4 cellular contexts compared by ENCODE assay signal in the genomic region with DNA sequence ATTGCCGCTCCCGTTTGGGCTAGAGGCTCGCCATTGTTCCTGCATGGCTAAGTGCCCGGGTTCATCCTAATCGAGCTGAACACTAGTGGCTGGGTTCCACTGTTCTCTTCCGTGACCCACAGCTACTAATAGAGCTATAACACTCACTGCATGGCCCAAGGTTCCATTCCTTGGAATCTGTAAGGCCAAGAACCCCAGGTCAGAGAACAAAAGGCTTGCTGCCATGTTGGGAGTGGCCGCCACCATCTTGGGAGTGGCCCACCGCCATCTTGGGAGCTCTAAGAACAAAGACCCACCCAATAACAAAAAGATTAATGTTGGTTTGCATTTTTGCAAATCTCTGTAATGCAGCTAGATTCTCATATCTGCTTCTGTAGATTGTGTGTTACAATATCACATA.
TF ChIP-seq lines count a peak whose summit lies in the region.

No MANE protein-coding gene starts in this region.

TF ChIP-seq in SK-N-SH, 30 proteins besides CTCF, POLR2A, EP300 and RAD21 (continues in another document):
- TF ChIP-seq FOXJ3 (CRISPR knock-in tag; IDR thresholded peaks at IDR 0.05) (no peak), FOXM1 (IDR thresholded peaks at IDR 0.05; ENCODE audit: low read depth) (no peak), RFX5 (IDR thresholded peaks at IDR 0.05; ENCODE audit: low read length) (no peak), MXI1 (IDR thresholded peaks at IDR 0.05; ENCODE audit: low read depth, low read length) (no peak), SIN3A (IDR thresholded peaks at IDR 0.05; ENCODE audit: borderline replicate concordance, low read depth, low read length) (no peak), YY1 (IDR thresholded peaks at IDR 0.05; ENCODE audit: low read depth) (no peak)
- TF ChIP-seq, protein P1, sequence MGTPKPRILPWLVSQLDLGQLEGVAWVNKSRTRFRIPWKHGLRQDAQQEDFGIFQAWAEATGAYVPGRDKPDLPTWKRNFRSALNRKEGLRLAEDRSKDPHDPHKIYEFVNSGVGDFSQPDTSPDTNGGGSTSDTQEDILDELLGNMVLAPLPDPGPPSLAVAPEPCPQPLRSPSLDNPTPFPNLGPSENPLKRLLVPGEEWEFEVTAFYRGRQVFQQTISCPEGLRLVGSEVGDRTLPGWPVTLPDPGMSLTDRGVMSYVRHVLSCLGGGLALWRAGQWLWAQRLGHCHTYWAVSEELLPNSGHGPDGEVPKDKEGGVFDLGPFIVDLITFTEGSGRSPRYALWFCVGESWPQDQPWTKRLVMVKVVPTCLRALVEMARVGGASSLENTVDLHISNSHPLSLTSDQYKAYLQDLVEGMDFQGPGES (IDR thresholded peaks at IDR 0.05; ENCODE audit: low read depth, low read length): no peak
- TF ChIP-seq, protein P2, sequence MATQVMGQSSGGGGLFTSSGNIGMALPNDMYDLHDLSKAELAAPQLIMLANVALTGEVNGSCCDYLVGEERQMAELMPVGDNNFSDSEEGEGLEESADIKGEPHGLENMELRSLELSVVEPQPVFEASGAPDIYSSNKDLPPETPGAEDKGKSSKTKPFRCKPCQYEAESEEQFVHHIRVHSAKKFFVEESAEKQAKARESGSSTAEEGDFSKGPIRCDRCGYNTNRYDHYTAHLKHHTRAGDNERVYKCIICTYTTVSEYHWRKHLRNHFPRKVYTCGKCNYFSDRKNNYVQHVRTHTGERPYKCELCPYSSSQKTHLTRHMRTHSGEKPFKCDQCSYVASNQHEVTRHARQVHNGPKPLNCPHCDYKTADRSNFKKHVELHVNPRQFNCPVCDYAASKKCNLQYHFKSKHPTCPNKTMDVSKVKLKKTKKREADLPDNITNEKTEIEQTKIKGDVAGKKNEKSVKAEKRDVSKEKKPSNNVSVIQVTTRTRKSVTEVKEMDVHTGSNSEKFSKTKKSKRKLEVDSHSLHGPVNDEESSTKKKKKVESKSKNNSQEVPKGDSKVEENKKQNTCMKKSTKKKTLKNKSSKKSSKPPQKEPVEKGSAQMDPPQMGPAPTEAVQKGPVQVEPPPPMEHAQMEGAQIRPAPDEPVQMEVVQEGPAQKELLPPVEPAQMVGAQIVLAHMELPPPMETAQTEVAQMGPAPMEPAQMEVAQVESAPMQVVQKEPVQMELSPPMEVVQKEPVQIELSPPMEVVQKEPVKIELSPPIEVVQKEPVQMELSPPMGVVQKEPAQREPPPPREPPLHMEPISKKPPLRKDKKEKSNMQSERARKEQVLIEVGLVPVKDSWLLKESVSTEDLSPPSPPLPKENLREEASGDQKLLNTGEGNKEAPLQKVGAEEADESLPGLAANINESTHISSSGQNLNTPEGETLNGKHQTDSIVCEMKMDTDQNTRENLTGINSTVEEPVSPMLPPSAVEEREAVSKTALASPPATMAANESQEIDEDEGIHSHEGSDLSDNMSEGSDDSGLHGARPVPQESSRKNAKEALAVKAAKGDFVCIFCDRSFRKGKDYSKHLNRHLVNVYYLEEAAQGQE (IDR thresholded peaks at IDR 0.05; ENCODE audit: low read depth, low read length): no peak

TF ChIP-seq in SK-N-SH treated with all-trans-retinoic acid at 6 μM for 48 hours, 23 proteins besides CTCF, POLR2A, EP300 and RAD21:
- TF ChIP-seq, protein P3, sequence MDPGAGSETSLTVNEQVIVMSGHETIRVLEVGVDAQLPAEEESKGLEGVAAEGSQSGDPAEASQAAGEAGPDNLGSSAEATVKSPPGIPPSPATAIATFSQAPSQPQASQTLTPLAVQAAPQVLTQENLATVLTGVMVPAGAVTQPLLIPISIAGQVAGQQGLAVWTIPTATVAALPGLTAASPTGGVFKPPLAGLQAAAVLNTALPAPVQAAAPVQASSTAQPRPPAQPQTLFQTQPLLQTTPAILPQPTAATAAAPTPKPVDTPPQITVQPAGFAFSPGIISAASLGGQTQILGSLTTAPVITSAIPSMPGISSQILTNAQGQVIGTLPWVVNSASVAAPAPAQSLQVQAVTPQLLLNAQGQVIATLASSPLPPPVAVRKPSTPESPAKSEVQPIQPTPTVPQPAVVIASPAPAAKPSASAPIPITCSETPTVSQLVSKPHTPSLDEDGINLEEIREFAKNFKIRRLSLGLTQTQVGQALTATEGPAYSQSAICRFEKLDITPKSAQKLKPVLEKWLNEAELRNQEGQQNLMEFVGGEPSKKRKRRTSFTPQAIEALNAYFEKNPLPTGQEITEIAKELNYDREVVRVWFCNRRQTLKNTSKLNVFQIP (CRISPR knock-in tag; IDR thresholded peaks at IDR 0.05; ENCODE audit: borderline replicate concordance, low read depth): no peak
- TF ChIP-seq OSR1 (CRISPR knock-in tag; IDR thresholded peaks at IDR 0.05) (no peak), ZC3H10 (CRISPR knock-in tag; IDR thresholded peaks at IDR 0.05) (no peak), TCF4 (CRISPR knock-in tag; IDR thresholded peaks at IDR 0.05; ENCODE audit: borderline replicate concordance) (no peak), TOX (CRISPR knock-in tag; IDR thresholded peaks at IDR 0.05; ENCODE audit: borderline replicate concordance) (no peak), ISL1 (CRISPR knock-in tag; IDR thresholded peaks at IDR 0.05) (no peak), PPARA (CRISPR knock-in tag; IDR thresholded peaks at IDR 0.05; ENCODE audit: borderline replicate concordance) (no peak)
- TF ChIP-seq, protein P4, sequence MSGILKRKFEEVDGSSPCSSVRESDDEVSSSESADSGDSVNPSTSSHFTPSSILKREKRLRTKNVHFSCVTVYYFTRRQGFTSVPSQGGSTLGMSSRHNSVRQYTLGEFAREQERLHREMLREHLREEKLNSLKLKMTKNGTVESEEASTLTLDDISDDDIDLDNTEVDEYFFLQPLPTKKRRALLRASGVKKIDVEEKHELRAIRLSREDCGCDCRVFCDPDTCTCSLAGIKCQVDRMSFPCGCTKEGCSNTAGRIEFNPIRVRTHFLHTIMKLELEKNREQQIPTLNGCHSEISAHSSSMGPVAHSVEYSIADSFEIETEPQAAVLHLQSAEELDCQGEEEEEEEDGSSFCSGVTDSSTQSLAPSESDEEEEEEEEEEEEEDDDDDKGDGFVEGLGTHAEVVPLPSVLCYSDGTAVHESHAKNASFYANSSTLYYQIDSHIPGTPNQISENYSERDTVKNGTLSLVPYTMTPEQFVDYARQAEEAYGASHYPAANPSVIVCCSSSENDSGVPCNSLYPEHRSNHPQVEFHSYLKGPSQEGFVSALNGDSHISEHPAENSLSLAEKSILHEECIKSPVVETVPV (CRISPR knock-in tag; IDR thresholded peaks at IDR 0.05): no peak

TF ChIP-seq in GM12878, 131 proteins besides CTCF, POLR2A, EP300 and RAD21:
- TF ChIP-seq GABPA (IDR thresholded peaks at IDR 0.05; ENCODE audit: low read depth) (no peak), YY1 (IDR thresholded peaks at IDR 0.05; ENCODE audit: low read depth, low read length) (peak; percentile 68)

TF ChIP-seq in H1, 55 proteins besides CTCF, POLR2A, EP300 and RAD21:
- peak; percentile 83 for TF ChIP-seq YY1 (IDR thresholded peaks at IDR 0.05; ENCODE audit: low read depth, low read length)
- no peak for TF ChIP-seq TBP (IDR thresholded peaks at IDR 0.05; ENCODE audit: low read depth, low read length)
